ENCODE assay signal across 20 cellular contexts in the genomic region with DNA sequence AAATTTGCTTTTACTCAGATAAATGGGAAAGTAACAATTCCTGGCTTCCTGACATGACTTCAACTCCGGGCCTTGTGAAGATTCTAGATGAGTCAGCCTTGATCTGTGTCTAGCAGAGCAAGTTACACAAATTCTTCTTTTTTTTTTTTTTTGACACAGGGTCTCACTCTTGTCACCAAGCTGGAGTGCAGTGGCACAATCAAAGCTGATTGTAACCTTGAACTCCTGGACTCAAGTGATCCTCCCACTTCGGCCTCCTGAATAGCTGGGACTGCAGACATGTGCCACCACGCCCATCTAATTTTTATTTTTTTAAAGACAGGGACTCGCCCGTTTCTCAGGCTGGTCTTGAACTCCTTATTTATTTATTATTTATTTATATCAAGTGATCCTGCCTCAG. TPM values are rescaled to one million over a fixed set of nuclear protein-coding genes. Genes with fewer than 3 reads are reported as not detected.
DNase-seq lines count a peak whose midpoint lies in the region; ATAC-seq and TF ChIP-seq lines count a peak whose summit lies in the region.
"Had no signal": no experiment of that assay in that cellular context is flagged by ENCODE, and none has a peak within 500 bp of the region (broad histone marks: within the 10 kb centered on the region; RNA-seq: fewer than 3 reads in every experiment).

No MANE protein-coding gene starts in this region.

- H3K4me1 ChIP-seq in HCT116 (ENCODE audit: control insufficient read depth in 1 of 2, insufficient read depth in 2 of 2, low read length in 2 of 2) = peaks cover 12 to 17% of the 10 kb centered on the region in 2 experiments

- no peaks in the 10 kb centered on the region; the same call in 1 of the 2 replicates for H3K9me2 ChIP-seq in HCT116 (ENCODE audit: insufficient read depth)

- H3K9me3 Mint-ChIP-seq in WTC11 = no peaks in the 10 kb centered on the region
- H3K9me3 Mint-ChIP-seq: activated T-helper 1 cell treated with anti-CD3 and anti-CD28 coated beads, Interleukin-12 subunit alpha, Interleukin-12 subunit beta, Interleukin-2, Interleukin-4 antibody, amounts not matched to agents 30 ng/mL and 10 ng/mL and 1 ng/mL, durations not matched to agents 14 hours and 24 hours and 36 hours; CD4-positive, CD25-positive, alpha-beta regulatory T cell; naive thymus-derived CD8-positive, alpha-beta T cell; stimulated activated effector memory CD8-positive, alpha-beta T cell treated with anti-CD3 and anti-CD28 coated beads, Interleukin-12 subunit alpha, Interleukin-12 subunit beta, amount 100 ng/mL, for 72 hours had no signal

- H3K4me2 ChIP-seq in HCT116 (ENCODE audit: low read length) = peak overlapping the region; percentile 52

- H3K27me3 Mint-ChIP-seq in WTC11 (ENCODE audit: low read depth) = no peaks in the 10 kb centered on the region
- H3K27me3 Mint-ChIP-seq: CD4-positive, CD25-positive, alpha-beta regulatory T cell; naive thymus-derived CD8-positive, alpha-beta T cell had no signal

- H3K4me3 Mint-ChIP-seq in WTC11 = no peak overlapping the region
- H3K4me3 Mint-ChIP-seq: activated T-helper 1 cell treated with anti-CD3 and anti-CD28 coated beads, Interleukin-12 subunit alpha, Interleukin-12 subunit beta, Interleukin-2, Interleukin-4 antibody, amounts not matched to agents 30 ng/mL and 10 ng/mL and 1 ng/mL, durations not matched to agents 14 hours and 24 hours and 36 hours; CD4-positive, CD25-positive, alpha-beta regulatory T cell; naive thymus-derived CD8-positive, alpha-beta T cell; stimulated activated effector memory CD8-positive, alpha-beta T cell treated with anti-CD3 and anti-CD28 coated beads, Interleukin-12 subunit alpha, Interleukin-12 subunit beta, amount 100 ng/mL, for 72 hours had no signal

- no peak overlapping the region for H3K4me3 ChIP-seq in HCT116 (replicated peaks in 1 of 2; ENCODE audit: low read depth in 1 of 2, low read length in 2 of 2)

- no peak for TF ChIP-seq POLR2A in HCT116 (IDR thresholded peaks at IDR 0.05; ENCODE audit: borderline replicate concordance, extremely low read depth, insufficient read depth, insufficient read length)

- H3K9ac ChIP-seq in HCT116 (ENCODE audit: low read length) = peak overlapping the region; percentile 5; the same call in 1 of the 2 replicates

- H3K27ac Mint-ChIP-seq in WTC11 = no peak overlapping the region
- H3K27ac Mint-ChIP-seq: activated T-helper 1 cell treated with anti-CD3 and anti-CD28 coated beads, Interleukin-12 subunit alpha, Interleukin-12 subunit beta, Interleukin-2, Interleukin-4 antibody, amounts not matched to agents 30 ng/mL and 10 ng/mL and 1 ng/mL, durations not matched to agents 14 hours and 24 hours and 36 hours; CD4-positive, CD25-positive, alpha-beta regulatory T cell; naive thymus-derived CD8-positive, alpha-beta T cell; stimulated activated effector memory CD8-positive, alpha-beta T cell treated with anti-CD3 and anti-CD28 coated beads, Interleukin-12 subunit alpha, Interleukin-12 subunit beta, amount 100 ng/mL, for 72 hours had no signal

- H3K27ac ChIP-seq in HCT116 (ENCODE audit: low read depth, low read length) = peak overlapping the region; percentile 25; the same call in 1 of the 2 replicates

- ATAC-seq in HCT116 (peak; percentile 69), WTC11 (no peak), sciatic nerve (peak; percentile 58), HG02884 (IDR thresholded peaks at IDR 0.05; ENCODE audit: unreplicated experiment) (no peak), GM18520 (IDR thresholded peaks at IDR 0.05; ENCODE audit: unreplicated experiment) (no peak)
- ATAC-seq: naive thymus-derived CD8-positive, alpha-beta T cell; stimulated activated effector memory CD8-positive, alpha-beta T cell treated with anti-CD3 and anti-CD28 coated beads, Interleukin-12 subunit alpha, Interleukin-12 subunit beta, amount 100 ng/mL, for 72 hours had no signal

- no TSS peak for BruUV-seq in HCT116 (replicated peaks; lab: Mats Ljungman, UMichigan)

- no peaks in the 10 kb centered on the region for H3K4me1 Mint-ChIP-seq in WTC11

- peak overlapping the region; percentile 99 for H2AFZ ChIP-seq in HCT116 (ENCODE audit: low read depth, low read length, poor library complexity, severe bottlenecking)

- H3K36me3 Mint-ChIP-seq in WTC11 = no peaks in the 10 kb centered on the region
- H3K36me3 Mint-ChIP-seq: CD4-positive, CD25-positive, alpha-beta regulatory T cell; naive thymus-derived CD8-positive, alpha-beta T cell; stimulated activated effector memory CD8-positive, alpha-beta T cell treated with anti-CD3 and anti-CD28 coated beads, Interleukin-12 subunit alpha, Interleukin-12 subunit beta, amount 100 ng/mL, for 72 hours had no signal

- intact Hi-C loops in HCT116 (cut with micrococcal nuclease) = no loop called here
- intact Hi-C loops in sciatic nerve (cut with DNase I) = no loop called here

- H3K9me3 ChIP-seq in HCT116 (ENCODE audit: control insufficient read depth in 1 of 2, insufficient read depth in 1 of 2, low read depth in 1 of 2, low read length in 2 of 2) = no peaks in the 10 kb centered on the region

- RAD21 ChIA-PET in HCT116 (lab: Charles Lee; ENCODE audit: low non-redundant PET in 1 of 2, low total read pairs in 2 of 2, uncharacterized antibody in 2 of 2, unreplicated experiment in 2 of 2) = no interaction called here

- 0 out of 2 replicates have a peak, but pooled peaks have one; percentile 6 for TF ChIP-seq RAD21 in HCT116 (IDR thresholded peaks at IDR 0.05; ENCODE audit: low read depth)

- no peaks in the 10 kb centered on the region for H4K20me1 ChIP-seq in HCT116 (ENCODE audit: insufficient read depth)

- POLR2A ChIA-PET in HCT116 (lab: Charles Lee) = no interaction called here
- POLR2A ChIA-PET in WTC11 (lab: Charles Lee) = no interaction called here

- H3K79me2 ChIP-seq in HCT116 (ENCODE audit: insufficient read depth, low read length) = no peaks in the 10 kb centered on the region

- TF ChIP-seq CTCF in HCT116 (IDR thresholded peaks at IDR 0.05 in 2 of 3, conservative IDR thresholded peaks at IDR 0.05 in 1 of 3; ENCODE audit: borderline replicate concordance in 1 of 3, insufficient read depth in 1 of 3, low read depth in 2 of 3, low read length in 2 of 3) (no peak), WTC11 (IDR thresholded peaks at IDR 0.05) (no peak)

- no peaks in the 10 kb centered on the region for H3K27me3 ChIP-seq in HCT116 (ENCODE audit: insufficient read depth, low read length)

- CTCF ChIA-PET in HCT116 (lab: Charles Lee) (no interaction called here), WTC11 (lab: Charles Lee) (interaction anchor here (1.4 to 1.5 kb wide), 2 partner anchors 8 to 13 kb away, joined by 3 to 4 read pairs; a partner anchor contains a TSS)

- no peaks in the 10 kb centered on the region for H3K36me3 ChIP-seq in HCT116 (ENCODE audit: control insufficient read depth in 1 of 2, insufficient read depth in 2 of 2, low read length in 2 of 2)

- DNase-seq in HCT116 (ENCODE audit: low read depth, low spot score) = no peak
- no peak for DNase-seq in WTC11 (ENCODE audit: low spot score)
- peak; percentile 67 for DNase-seq in fibroblast of peridontal ligament (ENCODE audit: extremely low read depth)
- no peak for DNase-seq in sciatic nerve (ENCODE audit: low spot score)
- DNase-seq in NCI-H2227 (lab: John Stamatoyannopoulos, UW; ENCODE audit: unreplicated experiment) = no peak
- DNase-seq in NCI-H1092 (lab: John Stamatoyannopoulos, UW) = no peak
- DNase-seq: activated CD4-positive, alpha-beta T cell treated with anti-CD3 and anti-CD28 coated beads, Interleukin-2, amount 50 U/mL, for 1 hour; aorta; CD4-positive, CD25-positive, alpha-beta regulatory T cell; effector CD4-positive, alpha-beta T cell; glutamatergic neuron; naive thymus-derived CD8-positive, alpha-beta T cell; NCI-H2029 treated with DMSO at 0.1 percent for 48 hours; NCI-H774; retina; stimulated activated CD4-positive, alpha-beta T cell treated with anti-CD3 and anti-CD28 coated beads, Interleukin-4, amount 100 ng/mL, for 4 hours had no signal

TF ChIP-seq in HCT116, 20 proteins besides CTCF, POLR2A, EP300 and RAD21 (continues in another document):
- TF ChIP-seq ZFX (IDR thresholded peaks at IDR 0.05) = no peak
- TF ChIP-seq ELF1 (IDR thresholded peaks at IDR 0.05; ENCODE audit: borderline replicate concordance, low read depth) = no peak
- TF ChIP-seq SRF (IDR thresholded peaks at IDR 0.05; ENCODE audit: low read depth) = no peak
- 0 out of 2 replicates have a peak, but pooled peaks have one; percentile 33 for TF ChIP-seq JUND (IDR thresholded peaks at IDR 0.05)
- TF ChIP-seq CBX3 (IDR thresholded peaks at IDR 0.05; ENCODE audit: low read depth) = peak; percentile 31; the same call in 1 of the 2 replicates
- TF ChIP-seq, protein P1, sequence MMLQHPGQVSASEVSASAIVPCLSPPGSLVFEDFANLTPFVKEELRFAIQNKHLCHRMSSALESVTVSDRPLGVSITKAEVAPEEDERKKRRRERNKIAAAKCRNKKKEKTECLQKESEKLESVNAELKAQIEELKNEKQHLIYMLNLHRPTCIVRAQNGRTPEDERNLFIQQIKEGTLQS (IDR thresholded peaks at IDR 0.05) = no peak
- TF ChIP-seq EZH2 (IDR thresholded peaks at IDR 0.05) = no peak

TF ChIP-seq in WTC11, 78 proteins besides CTCF, POLR2A, EP300 and RAD21:
- TF ChIP-seq ESRRA (CRISPR knock-in tag; IDR thresholded peaks at IDR 0.05; ENCODE audit: borderline replicate concordance) (no peak), RORB (CRISPR knock-in tag; IDR thresholded peaks at IDR 0.05) (no peak), GABPB1 (CRISPR knock-in tag; IDR thresholded peaks at IDR 0.05) (peak; percentile 55; the same call in 1 of the 2 replicates)
TF ChIP-seq in WTC11: peak in this region for 1.

RNA-seq across cellular contexts. Expression of a gene that starts 7.3 kb away (rescaled TPM):
- 70.3 TPM for total RNA-seq in HCT116 (2021; ENCODE audit: unreplicated experiment)
- polyA plus RNA-seq in HCT116 (2012) = 20.1 and 25.5 TPM in 2 replicates
- 3.7 to 4.6 TPM (median 4.4 TPM) in 3 replicates for total RNA-seq in WTC11 (2021)
- total RNA-seq in sciatic nerve = 18.2 TPM

Comparison
In these comparisons a context has a peak if more than half of its experiments do, and no peak if none do; other contexts are left out.
1. ATAC-seq: peak in HCT116 (single experiment) and sciatic nerve (single experiment); none in WTC11 (single experiment), HG02884 (single experiment) and GM18520 (single experiment).